In the genomic region with DNA sequence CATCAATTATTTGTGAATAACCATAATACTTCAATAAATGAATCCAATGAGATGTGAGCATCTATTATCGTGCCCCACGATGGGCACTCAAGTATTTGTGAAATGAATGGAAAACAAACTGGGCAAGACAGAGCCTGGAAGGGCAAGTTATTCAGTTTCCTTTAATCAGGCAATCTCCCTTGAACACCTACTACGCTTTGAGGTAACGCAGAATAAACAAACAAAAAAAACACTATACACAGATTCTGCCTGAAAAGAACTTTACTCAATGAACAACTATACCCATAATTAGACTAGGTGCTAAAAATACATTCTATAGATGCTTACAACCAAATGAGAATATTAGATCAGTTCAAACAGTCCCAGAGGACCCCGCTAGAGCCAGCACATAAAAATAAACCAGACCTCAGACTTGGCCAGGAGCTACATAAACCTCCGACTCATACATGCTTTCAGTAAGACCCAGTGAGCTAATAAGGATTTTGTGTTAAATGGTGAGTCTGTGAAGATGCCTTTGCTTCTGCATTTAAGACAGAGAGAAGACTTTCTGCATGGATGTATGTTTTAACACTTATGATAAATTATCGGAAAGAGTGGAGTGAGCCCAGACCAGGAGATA, we compare ENCODE assay signal across 1 cellular context.
TF ChIP-seq lines count a peak whose summit lies in the region.

No MANE protein-coding gene starts in this region.

TF ChIP-seq in IMR-90, 13 proteins besides CTCF, POLR2A, EP300 and RAD21 (continued from another document):
- TF ChIP-seq MAZ (IDR thresholded peaks at IDR 0.05; ENCODE audit: borderline replicate concordance, low read depth, low read length) (no peak), RFX5 (IDR thresholded peaks at IDR 0.05; ENCODE audit: low read depth, low read length) (no peak)
